20 cellular contexts compared by ENCODE assay signal in the genomic region with DNA sequence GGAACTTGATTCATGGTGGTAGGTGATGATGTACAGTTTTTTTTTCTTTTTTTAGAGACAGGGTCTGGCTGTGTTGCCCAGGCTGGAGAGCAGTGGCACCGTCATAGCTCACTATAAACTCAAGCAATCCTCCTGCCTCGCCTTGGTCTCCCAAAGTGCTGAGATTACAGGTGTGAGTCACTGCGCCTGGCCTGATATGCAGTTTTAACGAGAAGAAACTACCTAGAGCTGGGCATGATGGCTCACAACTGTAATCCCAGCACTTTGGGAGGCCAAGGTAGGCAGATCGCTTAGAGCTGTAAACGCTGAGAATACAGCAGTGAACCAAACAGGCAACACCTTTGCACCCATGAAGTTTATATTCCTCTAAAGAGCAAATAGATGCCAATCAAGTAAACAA. TPM values are rescaled to one million over a fixed set of nuclear protein-coding genes. Genes with fewer than 3 reads are reported as not detected.
DNase-seq lines count a peak whose midpoint lies in the region; ATAC-seq and TF ChIP-seq lines count a peak whose summit lies in the region.
"Had no signal": no experiment of that assay in that cellular context is flagged by ENCODE, and none has a peak within 500 bp of the region (broad histone marks: within the 10 kb centered on the region; RNA-seq: fewer than 3 reads in every experiment).

No MANE protein-coding gene starts in this region.

- CTCF ChIA-PET in activated CD8-positive, alpha-beta memory T cell treated with anti-CD3 and anti-CD28 coated beads, Interleukin-2, amount 10 ng/mL, durations not matched to agents 7 days and 5 days (lab: Charles Lee), result no interaction called here

- peak overlapping the region in 1 of 5 donors; percentile 52 for H3K27ac ChIP-seq in adrenal gland
- H3K27ac ChIP-seq: 22Rv1 had no signal

- DNase-seq in NCI-H82 (lab: John Stamatoyannopoulos, UW) (peak; percentile 27), NCI-H82 treated with DMSO at 0.1 percent for 48 hours (lab: John Stamatoyannopoulos, UW; ENCODE audit: unreplicated experiment) (no peak), adrenal gland (peak in 6 of 7 donors; percentile 42 to 62 (median 52)), left colon (peak; percentile 65 to 86), sciatic nerve (ENCODE audit: low spot score) (peak; percentile 14)
- DNase-seq in activated CD8-positive, alpha-beta memory T cell treated with anti-CD3 and anti-CD28 coated beads, Interleukin-2, amount 10 ng/mL, durations not matched to agents 7 days and 5 days, result no peak
- no peak for DNase-seq in activated naive CD4-positive, alpha-beta T cell treated with Interleukin-2 at 50 U/mL for 16 hours
- DNase-seq: AML-193, DMS 273 treated with DMSO at 0.1 percent for 48 hours, DND-41, H7, NCI-H1092 treated with DMSO at 0.1 percent for 48 hours, NCI-H2081, NCI-H2171 treated with DMSO at 0.1 percent for 48 hours, NCI-H446, NCI-H526 treated with DMSO at 0.1 percent for 48 hours, SHP77 treated with DMSO at 0.1 percent for 48 hours had no signal

- peaks cover 8% of the 10 kb centered on the region for H3K27me3 Mint-ChIP-seq in activated CD8-positive, alpha-beta memory T cell treated with anti-CD3 and anti-CD28 coated beads, Interleukin-2, amount 10 ng/mL, durations not matched to agents 7 days and 5 days

- H3K4me3 Mint-ChIP-seq in activated CD8-positive, alpha-beta memory T cell treated with anti-CD3 and anti-CD28 coated beads, Interleukin-2, amount 10 ng/mL, durations not matched to agents 7 days and 5 days, result no peak overlapping the region
- H3K4me3 Mint-ChIP-seq: CD14-positive monocyte had no signal

- no peaks in the 10 kb centered on the region for H3K9me3 ChIP-seq in adrenal gland (replicated peaks in 1 of 3)

- H3K4me1 Mint-ChIP-seq in activated CD8-positive, alpha-beta memory T cell treated with anti-CD3 and anti-CD28 coated beads, Interleukin-2, amount 10 ng/mL, durations not matched to agents 7 days and 5 days, result no peaks in the 10 kb centered on the region

- H3K27ac Mint-ChIP-seq in activated CD8-positive, alpha-beta memory T cell treated with anti-CD3 and anti-CD28 coated beads, Interleukin-2, amount 10 ng/mL, durations not matched to agents 7 days and 5 days, result no peak overlapping the region

- ATAC-seq in left colon (peak; percentile 87), sciatic nerve (no peak), HG02623 (IDR thresholded peaks at IDR 0.05; ENCODE audit: unreplicated experiment) (no peak)
- ATAC-seq in activated CD8-positive, alpha-beta memory T cell treated with anti-CD3 and anti-CD28 coated beads, Interleukin-2, amount 10 ng/mL, durations not matched to agents 7 days and 5 days, result no peak

- intact Hi-C loops in adrenal gland (cut with DNase I) (no loop called here), left colon (cut with DNase I, micrococcal nuclease) (no loop called here), sciatic nerve (cut with DNase I) (no loop called here)

- TF ChIP-seq CTCF in adrenal gland (IDR thresholded peaks at IDR 0.05), result no peak

- H3K36me3 ChIP-seq in adrenal gland (replicated peaks in 1 of 2), result no peaks in the 10 kb centered on the region

- WGBS in adrenal gland, 4 donors, result 59 to 70% (median 64%) methylated on average over 3 to 6 of the region's 6 CpGs

- H3K27me3 ChIP-seq in adrenal gland, result no peaks in the 10 kb centered on the region

- no peaks in the 10 kb centered on the region for H3K36me3 Mint-ChIP-seq in activated CD8-positive, alpha-beta memory T cell treated with anti-CD3 and anti-CD28 coated beads, Interleukin-2, amount 10 ng/mL, durations not matched to agents 7 days and 5 days
- H3K36me3 Mint-ChIP-seq: CD14-positive monocyte had no signal

- H3K4me1 ChIP-seq in adrenal gland (replicated peaks in 1 of 2), result peaks cover 6 to 18% of the 10 kb centered on the region in 2 donors

- no peak overlapping the region for H3K4me3 ChIP-seq in adrenal gland

- no peak for TF ChIP-seq POLR2A in adrenal gland (IDR thresholded peaks at IDR 0.05)

- H3K9me3 Mint-ChIP-seq in activated CD8-positive, alpha-beta memory T cell treated with anti-CD3 and anti-CD28 coated beads, Interleukin-2, amount 10 ng/mL, durations not matched to agents 7 days and 5 days (ENCODE audit: low read depth), result no peaks in the 10 kb centered on the region

RNA-seq across cellular contexts. Expression of gene VPS37B, which starts 13.0 kb away (rescaled TPM):
- total RNA-seq in adrenal gland, result 10 to 100 TPM; 21.8 to 46.1 (median 30.7) TPM
- 10 to 100 TPM; 11.0 to 52.4 (median 25.7) TPM for polyA plus RNA-seq in adrenal gland
- total RNA-seq in left colon, result 10 to 100 TPM; 66.4 to 86.7 TPM
- total RNA-seq in sciatic nerve, result 24.8 TPM
- total RNA-seq in activated CD8-positive, alpha-beta memory T cell treated with anti-CD3 and anti-CD28 coated beads, Interleukin-2, amount 10 ng/mL, durations not matched to agents 7 days and 5 days, result 10 to 100 TPM; 25.7 to 29.7 TPM

RNA-seq across cellular contexts. Expression of gene ABCB9, which starts 57.3 kb away (rescaled TPM):
- total RNA-seq in adrenal gland (1 to 10 TPM; 3.6 to 10.0 (median 6.2) TPM), left colon (1 to 10 TPM; 4.6 to 4.9 TPM), sciatic nerve (7.3 TPM)
- 1 to 10 TPM; 2.0 to 7.5 (median 3.0) TPM for polyA plus RNA-seq in adrenal gland
- total RNA-seq in activated CD8-positive, alpha-beta memory T cell treated with anti-CD3 and anti-CD28 coated beads, Interleukin-2, amount 10 ng/mL, durations not matched to agents 7 days and 5 days, result 1 to 10 TPM; 3.6 to 4.4 TPM

Comparison
In these comparisons a context has a peak if more than half of its experiments do, and no peak if none do; other contexts are left out.
1. DNase-seq: peak in NCI-H82 (single experiment), adrenal gland (6 of 7), left colon (2 of 2) and sciatic nerve (single experiment); none in NCI-H82 treated with DMSO at 0.1 percent for 48 hours (single experiment), activated CD8-positive, alpha-beta memory T cell treated with anti-CD3 and anti-CD28 coated beads, Interleukin-2, amount 10 ng/mL, durations not matched to agents 7 days and 5 days (single experiment) and activated naive CD4-positive, alpha-beta T cell treated with Interleukin-2 at 50 U/mL for 16 hours (single experiment).